In the genomic region with DNA sequence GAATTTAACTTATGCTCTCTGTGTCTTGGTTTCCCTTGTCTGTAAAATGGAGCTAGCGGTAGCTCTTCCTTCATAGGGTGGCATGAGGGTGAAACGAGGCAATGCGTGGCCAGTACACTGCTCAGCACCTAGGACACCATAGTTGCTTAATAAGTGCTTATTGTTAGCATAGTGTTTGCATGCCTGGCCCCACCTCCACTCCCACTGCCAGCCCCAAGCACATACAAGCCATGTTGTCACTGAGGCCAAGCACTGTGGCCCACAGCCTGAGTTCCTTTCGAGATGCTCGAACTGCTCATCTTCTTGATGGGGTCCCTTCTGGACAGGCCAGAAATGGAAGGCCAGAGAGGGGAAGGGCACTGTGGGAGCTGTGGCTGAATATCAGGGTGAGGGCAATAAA, we compare ENCODE assay signal across 8 cellular contexts. TPM values are rescaled to one million over a fixed set of nuclear protein-coding genes. Genes with fewer than 3 reads are reported as not detected.
DNase-seq lines count a peak whose midpoint lies in the region; ATAC-seq and TF ChIP-seq lines count a peak whose summit lies in the region.

No MANE protein-coding gene starts in this region.

- H3K9ac ChIP-seq in GM23248: peak overlapping the region; percentile 75

- intact Hi-C loops in gastrocnemius medialis (cut with DNase I; ENCODE audit: low total_unique reads): loop anchor here (1.0 to 5.0 kb wide), 2 partner anchors 46 to 341 kb away; a partner anchor contains a TSS

- peak overlapping the region; percentile 92 for H3K4me2 ChIP-seq in GM23248 (ENCODE audit: unreplicated experiment)

- ATAC-seq in esophagus mucosa (peak; percentile 4), gastrocnemius medialis (no peak), HG03039 (IDR thresholded peaks at IDR 0.05; ENCODE audit: unreplicated experiment) (no peak), GM21447 (IDR thresholded peaks at IDR 0.05; ENCODE audit: unreplicated experiment) (no peak), HG03565 (IDR thresholded peaks at IDR 0.05; ENCODE audit: unreplicated experiment) (no peak), GM21576 (IDR thresholded peaks at IDR 0.05; ENCODE audit: unreplicated experiment) (no peak)

- no peak for TF ChIP-seq CTCF in gastrocnemius medialis (IDR thresholded peaks at IDR 0.05 in 4 of 5, conservative IDR thresholded peaks at IDR 0.05 in 1 of 5)

- H3K4me1 ChIP-seq in GM23248 (ENCODE audit: insufficient read depth): peaks cover 19% of the 10 kb centered on the region
- H3K4me1 ChIP-seq in gastrocnemius medialis: peaks cover 16 to 19% of the 10 kb centered on the region in 2 donors

- DNase-seq in GM23248 (peak; percentile 22), RPMI8226 (peak; percentile 32), gastrocnemius medialis (no peak)

- TF ChIP-seq POLR2A in gastrocnemius medialis (IDR thresholded peaks at IDR 0.05): no peak

- H3K27me3 ChIP-seq in GM23248 (replicated peaks; ENCODE audit: insufficient read depth): no peaks in the 10 kb centered on the region
- no peaks in the 10 kb centered on the region for H3K27me3 ChIP-seq in gastrocnemius medialis

- H3K9me2 ChIP-seq in GM23248 (ENCODE audit: insufficient read depth): no peaks in the 10 kb centered on the region

- peaks cover 8% of the 10 kb centered on the region; the same call in 1 of the 2 replicates for H3K79me2 ChIP-seq in GM23248 (ENCODE audit: insufficient read depth)

- H3K9me3 ChIP-seq in GM23248 (ENCODE audit: low read depth): no peaks in the 10 kb centered on the region
- no peaks in the 10 kb centered on the region for H3K9me3 ChIP-seq in gastrocnemius medialis

- 33 to 38% methylated on average over 5 of the region's 5 CpGs for WGBS in GM23248 (ENCODE audit: low coverage in 1 of 2, low lambda C conversion rate in 2 of 2, missing lambda C conversion rate in 2 of 2), 2 experiments

- H3F3A ChIP-seq in GM23248 (ENCODE audit: insufficient read depth): peaks cover 3% of the 10 kb centered on the region; the same call in 1 of the 2 replicates

- no peak overlapping the region for H3K27ac ChIP-seq in GM23248
- H3K27ac ChIP-seq in gastrocnemius medialis: peak overlapping the region in 3 of 4 donors; percentile 79 to 83 (median 81)

- H3K36me3 ChIP-seq in GM23248 (ENCODE audit: low read depth): peaks cover 5% of the 10 kb centered on the region
- H3K36me3 ChIP-seq in gastrocnemius medialis: peaks cover 0 to 39% of the 10 kb centered on the region in 2 donors

- H2AFZ ChIP-seq in GM23248: peak overlapping the region; percentile 72; the same call in 1 of the 2 replicates

- H3K4me3 ChIP-seq in GM23248 (peak overlapping the region; percentile 80), gastrocnemius medialis (peak overlapping the region; percentile 82 to 97 (median 86))

- in situ Hi-C loops in GM23248 (cut with MboI): no loop called here
- in situ Hi-C loops in gastrocnemius medialis (cut with MboI; ENCODE audit: low sequenced_read_pairs in 4 of 4): loop anchor here in 1 of 4 donors (25.0 kb wide), 1 partner anchor 829 kb away; a partner anchor contains a TSS

- no peaks in the 10 kb centered on the region; the same call in 1 of the 2 replicates for H4K20me1 ChIP-seq in GM23248 (ENCODE audit: insufficient read depth)

RNA-seq across cellular contexts. Expression of a gene that starts 0.8 kb away (rescaled TPM):
- total RNA-seq in GM23248 (2014; rRNA removed; shearing (Covaris generic)): 8.6 and 9.4 TPM in 2 replicates
- polyA plus RNA-seq in GM23248 (2016; fragmentation: Nextera tagmentation; extraction: Ambion mirVana): 11.6 TPM in 2 replicates
- total RNA-seq in esophagus mucosa: 1.1 TPM
- 1 to 10 TPM; 3.1 to 4.6 (median 3.6) TPM for total RNA-seq in gastrocnemius medialis

RNA-seq across cellular contexts. Expression of a gene that starts 45.1 kb away (rescaled TPM):
- total RNA-seq in GM23248 (2014; rRNA removed; shearing (Covaris generic)): 29.7 and 34.0 TPM in 2 replicates
- polyA plus RNA-seq in GM23248 (2016; fragmentation: Nextera tagmentation; extraction: Ambion mirVana): 20.5 and 20.8 TPM in 2 replicates
- 25.7 TPM for total RNA-seq in esophagus mucosa
- total RNA-seq in gastrocnemius medialis: 10 to 100 TPM; 38.1 to 52.6 (median 51.3) TPM

RNA-seq across cellular contexts. Expression of a gene that starts 46.5 kb away (rescaled TPM):
- 145 and 159 TPM in 2 replicates for total RNA-seq in GM23248 (2014; rRNA removed; shearing (Covaris generic))
- 237 and 240 TPM in 2 replicates for polyA plus RNA-seq in GM23248 (2016; fragmentation: Nextera tagmentation; extraction: Ambion mirVana)
- total RNA-seq in esophagus mucosa: 51.2 TPM
- 100 to 1,000 TPM; 232 to 337 (median 249) TPM for total RNA-seq in gastrocnemius medialis

Comparison
In these comparisons a context has a peak if more than half of its experiments do, and no peak if none do; other contexts are left out.
1. DNase-seq: peak in GM23248 (single experiment) and RPMI8226 (single experiment); none in gastrocnemius medialis (0 of 2).